8 cellular contexts compared by ENCODE assay signal in genomic region chr17:74203439-74204240, GRCh38. TPM values are rescaled to one million over a fixed set of nuclear protein-coding genes. Genes with fewer than 3 reads are reported as not detected.
DNase-seq lines count a peak whose midpoint lies in the region; ATAC-seq and TF ChIP-seq lines count a peak whose summit lies in the region.

Gene RPL38 (plus strand): TSS chr17:74203678. CDS start chr17:74203956, 278 bp downstream.

- peak within 1 kb of the TSS; percentile 89 to 98 (median 96) for H3K27ac Mint-ChIP-seq in naive thymus-derived CD4-positive, alpha-beta T cell
- H3K27ac Mint-ChIP-seq in stimulated activated naive B cell treated with anti-CD40 and anti-IgM and Interleukin-4, amounts not matched to agents 10 μg/mL and 1 μg/mL and 100 μg/mL, for 72 hours: peak within 1 kb of the TSS; percentile 100

- no peaks in the 10 kb centered on the region for H3K9me3 ChIP-seq in fibroblast of lung (ENCODE audit: control insufficient read depth, insufficient read depth, low read depth, low read length)
- no peaks in the 10 kb centered on the region for H3K9me3 ChIP-seq in naive thymus-derived CD4-positive, alpha-beta T cell (ENCODE audit: control insufficient read depth in 2 of 3, low read length in 3 of 3)

- POLR2A ChIA-PET in naive thymus-derived CD4-positive, alpha-beta T cell (lab: Charles Lee): interaction anchor here (0.7 to 2.9 kb wide), 4 partner anchors 9 to 78 kb away, joined by 3 to 17 read pairs (median 4); partner anchors contain the start of gene TTYH2

- H3K4me1 Mint-ChIP-seq in naive thymus-derived CD4-positive, alpha-beta T cell: peaks cover 24 to 49% (median 34%) of the 10 kb centered on the region in 7 donors
- peaks cover 29 to 53% of the 10 kb centered on the region in 2 donors for H3K4me1 Mint-ChIP-seq in stimulated activated naive B cell treated with anti-CD40 and anti-IgM and Interleukin-4, amounts not matched to agents 10 μg/mL and 1 μg/mL and 100 μg/mL, for 72 hours

- ATAC-seq in GM21717 (IDR thresholded peaks at IDR 0.05; ENCODE audit: unreplicated experiment): peak; percentile 78
- ATAC-seq in naive thymus-derived CD4-positive, alpha-beta T cell: peak; percentile 98
- peak; percentile 83 to 88 for ATAC-seq in stimulated activated naive B cell treated with anti-CD40 and anti-IgM and Interleukin-4, amounts not matched to agents 10 μg/mL and 1 μg/mL and 100 μg/mL, for 72 hours (replicated peaks)

- H3K4me1 ChIP-seq in fibroblast of lung (ENCODE audit: control insufficient read depth, extremely low read depth, insufficient read depth, low read length): peaks cover 15% of the 10 kb centered on the region
- H3K4me1 ChIP-seq in naive thymus-derived CD4-positive, alpha-beta T cell (ENCODE audit: control insufficient read depth in 2 of 2, insufficient read depth in 2 of 2, low read length in 2 of 2): peaks cover 16 to 20% of the 10 kb centered on the region in 2 donors

- peak within 1 kb of the TSS; percentile 99 for H3K4me2 ChIP-seq in fibroblast of lung (ENCODE audit: extremely low read depth, insufficient read depth, low read length)

- H3K27ac ChIP-seq in fibroblast of lung (ENCODE audit: insufficient read depth, low read length): peak within 1 kb of the TSS; percentile 93
- H3K27ac ChIP-seq in naive thymus-derived CD4-positive, alpha-beta T cell (ENCODE audit: low read depth, low read length): peak within 1 kb of the TSS; percentile 86

- intact Hi-C loops in naive thymus-derived CD4-positive, alpha-beta T cell (cut with micrococcal nuclease): loop anchor here (1.0 to 10.0 kb wide), 11 partner anchors 10 to 1476 kb away; partner anchors contain the start of genes TTYH2 (in 2 of the 2), BTBD17 (in 1 of the 2), CDC42EP4 (in 1 of the 2) and COG1 (in 1 of the 2)

- H3K27me3 ChIP-seq in fibroblast of lung (ENCODE audit: control insufficient read depth, insufficient read depth, low read length): peaks cover 11% of the 10 kb centered on the region
- H3K27me3 ChIP-seq in naive thymus-derived CD4-positive, alpha-beta T cell (ENCODE audit: control insufficient read depth in 2 of 2, insufficient read depth in 2 of 2, low read length in 2 of 2): peaks cover 0 to 5% of the 10 kb centered on the region in 2 donors

- peaks cover 5 to 16% (median 11%) of the 10 kb centered on the region in 5 donors for H3K36me3 Mint-ChIP-seq in naive thymus-derived CD4-positive, alpha-beta T cell
- peaks cover 28 to 31% of the 10 kb centered on the region in 2 donors for H3K36me3 Mint-ChIP-seq in stimulated activated naive B cell treated with anti-CD40 and anti-IgM and Interleukin-4, amounts not matched to agents 10 μg/mL and 1 μg/mL and 100 μg/mL, for 72 hours

- H4K20me1 ChIP-seq in fibroblast of lung (ENCODE audit: control insufficient read depth, extremely low read depth, insufficient read depth, low read length): no peaks in the 10 kb centered on the region

- peak; percentile 95 for DNase-seq in DMS53 treated with DMSO at 0.1 percent for 48 hours (lab: John Stamatoyannopoulos, UW; ENCODE audit: unreplicated experiment)
- peak; percentile 96 for DNase-seq in LHCN-M2 (ENCODE audit: low read depth)
- peak; percentile 96 for DNase-seq in RPMI8226
- peak; percentile 92 to 95 for DNase-seq in activated T-helper 1 cell treated with anti-CD3 and anti-CD28 coated beads, Interleukin-2, amount 50 U/mL, for 16 hours (ENCODE audit: low read depth in 1 of 2, low spot score in 1 of 2)
- DNase-seq in fibroblast of lung (ENCODE audit: low read depth in 2 of 2): peak; percentile 97 to 98
- DNase-seq in naive thymus-derived CD4-positive, alpha-beta T cell: peak; percentile 83 to 95 (median 94)
- peak; percentile 91 for DNase-seq in stimulated activated naive B cell treated with anti-CD40 and anti-IgM and Interleukin-4, amounts not matched to agents 10 μg/mL and 1 μg/mL and 100 μg/mL, for 72 hours

- peaks cover 0 to 3% (median 0%) of the 10 kb centered on the region in 11 donors for H3K9me3 Mint-ChIP-seq in naive thymus-derived CD4-positive, alpha-beta T cell
- H3K9me3 Mint-ChIP-seq in stimulated activated naive B cell treated with anti-CD40 and anti-IgM and Interleukin-4, amounts not matched to agents 10 μg/mL and 1 μg/mL and 100 μg/mL, for 72 hours: no peaks in the 10 kb centered on the region

- CTCF ChIA-PET in naive thymus-derived CD4-positive, alpha-beta T cell (lab: Charles Lee): interaction anchor here (0.6 to 1.6 kb wide), 6 partner anchors 10 to 1280 kb away, joined by 3 to 6 read pairs (median 3); partner anchors contain the start of gene TTYH2

- peak within 1 kb of the TSS; percentile 63 for H2AFZ ChIP-seq in fibroblast of lung (ENCODE audit: low read length)

- TF ChIP-seq CTCF in fibroblast of lung (conservative IDR thresholded peaks at IDR 0.05 in 1 of 2, IDR thresholded peaks at IDR 0.05 in 1 of 2; ENCODE audit: low read depth in 1 of 2, low read length in 2 of 2): peak; percentile 96 to 99

- peaks cover 6% of the 10 kb centered on the region for H3K36me3 ChIP-seq in fibroblast of lung (ENCODE audit: control insufficient read depth, insufficient read depth, low read length)
- peaks cover 4 to 43% (median 8%) of the 10 kb centered on the region in 3 experiments for H3K36me3 ChIP-seq in naive thymus-derived CD4-positive, alpha-beta T cell (ENCODE audit: control insufficient read depth in 2 of 3, insufficient read depth in 3 of 3, low read length in 3 of 3)

- peak within 1 kb of the TSS; percentile 94 for H3K9ac ChIP-seq in fibroblast of lung (ENCODE audit: insufficient read depth, low read length)

- peaks cover 47% of the 10 kb centered on the region for H3K79me2 ChIP-seq in fibroblast of lung (ENCODE audit: control insufficient read depth, insufficient read depth, low read length)

- H3K4me3 ChIP-seq in fibroblast of lung (replicated peaks in 1 of 4; ENCODE audit: control extremely low read depth in 1 of 4, insufficient read depth in 1 of 4, low read depth in 3 of 4, low read length in 4 of 4): peak within 1 kb of the TSS; percentile 92 to 97 (median 94)
- peak within 1 kb of the TSS; percentile 89 for H3K4me3 ChIP-seq in naive thymus-derived CD4-positive, alpha-beta T cell (ENCODE audit: low read length)

- H3K4me3 Mint-ChIP-seq in naive thymus-derived CD4-positive, alpha-beta T cell: peak within 1 kb of the TSS; percentile 85 to 100 (median 98)
- peak within 1 kb of the TSS; percentile 100 for H3K4me3 Mint-ChIP-seq in stimulated activated naive B cell treated with anti-CD40 and anti-IgM and Interleukin-4, amounts not matched to agents 10 μg/mL and 1 μg/mL and 100 μg/mL, for 72 hours

- peaks cover 8 to 16% (median 11%) of the 10 kb centered on the region in 5 donors for H3K27me3 Mint-ChIP-seq in naive thymus-derived CD4-positive, alpha-beta T cell
- H3K27me3 Mint-ChIP-seq in stimulated activated naive B cell treated with anti-CD40 and anti-IgM and Interleukin-4, amounts not matched to agents 10 μg/mL and 1 μg/mL and 100 μg/mL, for 72 hours: peaks cover 21 to 30% of the 10 kb centered on the region in 2 donors

RNA-seq across cellular contexts. Expression of gene RPL38, which starts in this region (rescaled TPM):
- total RNA-seq in LHCN-M2 (2014; rRNA removed) (156 and 227 TPM in 2 replicates), fibroblast of lung (3,018 and 3,857 TPM in 2 replicates)
- polyA plus RNA-seq in LHCN-M2 (2012): 3,496 TPM
- 1,185 and 1,255 TPM in 2 replicates for polyA plus RNA-seq in fibroblast of lung
- 3,263 and 3,420 TPM in 2 replicates for polyA plus RNA-seq in fibroblast of lung (2012)
- 75.5 and 104 TPM in 2 replicates for polyA minus RNA-seq in fibroblast of lung (ENCODE audit: low replicate concordance)
- total RNA-seq in naive thymus-derived CD4-positive, alpha-beta T cell: 1,000 to 10,000 TPM; 1,097 to 2,553 (median 2,002) TPM
- polyA plus RNA-seq in naive thymus-derived CD4-positive, alpha-beta T cell: 1,000 to 10,000 TPM; 1,479 to 2,523 TPM

Comparison
In these comparisons a context has a peak if more than half of its experiments do, and no peak if none do; other contexts are left out.
1. Peak in every context shown above with its lines: DNase-seq, ATAC-seq, H3K4me3 ChIP-seq and H3K27ac ChIP-seq.